In the genomic region with DNA sequence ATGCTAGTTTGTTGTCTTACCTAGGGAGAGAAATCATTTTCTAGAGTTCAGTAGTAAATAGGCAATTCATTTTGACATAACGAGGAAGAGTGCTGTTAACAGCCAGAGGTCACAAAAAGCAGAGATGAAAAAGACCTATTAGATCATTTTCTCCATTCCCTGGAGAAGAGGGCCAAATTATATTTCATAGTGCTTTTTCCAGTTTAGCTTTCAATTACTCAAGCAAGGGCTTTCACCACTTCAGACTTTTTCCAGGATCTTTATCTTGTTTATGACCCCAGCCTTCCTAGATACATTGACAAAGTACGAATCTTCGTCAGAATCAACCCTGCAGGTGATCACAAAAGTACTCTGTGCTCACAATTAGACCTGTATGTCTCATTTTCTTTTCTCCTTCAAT, we compare ENCODE assay signal across 1 cellular context.
TF ChIP-seq lines count a peak whose summit lies in the region.

No MANE protein-coding gene starts in this region.

TF ChIP-seq in GM23338, 12 proteins besides CTCF, POLR2A, EP300 and RAD21 (continued from another document):
- TF ChIP-seq, protein P1, sequence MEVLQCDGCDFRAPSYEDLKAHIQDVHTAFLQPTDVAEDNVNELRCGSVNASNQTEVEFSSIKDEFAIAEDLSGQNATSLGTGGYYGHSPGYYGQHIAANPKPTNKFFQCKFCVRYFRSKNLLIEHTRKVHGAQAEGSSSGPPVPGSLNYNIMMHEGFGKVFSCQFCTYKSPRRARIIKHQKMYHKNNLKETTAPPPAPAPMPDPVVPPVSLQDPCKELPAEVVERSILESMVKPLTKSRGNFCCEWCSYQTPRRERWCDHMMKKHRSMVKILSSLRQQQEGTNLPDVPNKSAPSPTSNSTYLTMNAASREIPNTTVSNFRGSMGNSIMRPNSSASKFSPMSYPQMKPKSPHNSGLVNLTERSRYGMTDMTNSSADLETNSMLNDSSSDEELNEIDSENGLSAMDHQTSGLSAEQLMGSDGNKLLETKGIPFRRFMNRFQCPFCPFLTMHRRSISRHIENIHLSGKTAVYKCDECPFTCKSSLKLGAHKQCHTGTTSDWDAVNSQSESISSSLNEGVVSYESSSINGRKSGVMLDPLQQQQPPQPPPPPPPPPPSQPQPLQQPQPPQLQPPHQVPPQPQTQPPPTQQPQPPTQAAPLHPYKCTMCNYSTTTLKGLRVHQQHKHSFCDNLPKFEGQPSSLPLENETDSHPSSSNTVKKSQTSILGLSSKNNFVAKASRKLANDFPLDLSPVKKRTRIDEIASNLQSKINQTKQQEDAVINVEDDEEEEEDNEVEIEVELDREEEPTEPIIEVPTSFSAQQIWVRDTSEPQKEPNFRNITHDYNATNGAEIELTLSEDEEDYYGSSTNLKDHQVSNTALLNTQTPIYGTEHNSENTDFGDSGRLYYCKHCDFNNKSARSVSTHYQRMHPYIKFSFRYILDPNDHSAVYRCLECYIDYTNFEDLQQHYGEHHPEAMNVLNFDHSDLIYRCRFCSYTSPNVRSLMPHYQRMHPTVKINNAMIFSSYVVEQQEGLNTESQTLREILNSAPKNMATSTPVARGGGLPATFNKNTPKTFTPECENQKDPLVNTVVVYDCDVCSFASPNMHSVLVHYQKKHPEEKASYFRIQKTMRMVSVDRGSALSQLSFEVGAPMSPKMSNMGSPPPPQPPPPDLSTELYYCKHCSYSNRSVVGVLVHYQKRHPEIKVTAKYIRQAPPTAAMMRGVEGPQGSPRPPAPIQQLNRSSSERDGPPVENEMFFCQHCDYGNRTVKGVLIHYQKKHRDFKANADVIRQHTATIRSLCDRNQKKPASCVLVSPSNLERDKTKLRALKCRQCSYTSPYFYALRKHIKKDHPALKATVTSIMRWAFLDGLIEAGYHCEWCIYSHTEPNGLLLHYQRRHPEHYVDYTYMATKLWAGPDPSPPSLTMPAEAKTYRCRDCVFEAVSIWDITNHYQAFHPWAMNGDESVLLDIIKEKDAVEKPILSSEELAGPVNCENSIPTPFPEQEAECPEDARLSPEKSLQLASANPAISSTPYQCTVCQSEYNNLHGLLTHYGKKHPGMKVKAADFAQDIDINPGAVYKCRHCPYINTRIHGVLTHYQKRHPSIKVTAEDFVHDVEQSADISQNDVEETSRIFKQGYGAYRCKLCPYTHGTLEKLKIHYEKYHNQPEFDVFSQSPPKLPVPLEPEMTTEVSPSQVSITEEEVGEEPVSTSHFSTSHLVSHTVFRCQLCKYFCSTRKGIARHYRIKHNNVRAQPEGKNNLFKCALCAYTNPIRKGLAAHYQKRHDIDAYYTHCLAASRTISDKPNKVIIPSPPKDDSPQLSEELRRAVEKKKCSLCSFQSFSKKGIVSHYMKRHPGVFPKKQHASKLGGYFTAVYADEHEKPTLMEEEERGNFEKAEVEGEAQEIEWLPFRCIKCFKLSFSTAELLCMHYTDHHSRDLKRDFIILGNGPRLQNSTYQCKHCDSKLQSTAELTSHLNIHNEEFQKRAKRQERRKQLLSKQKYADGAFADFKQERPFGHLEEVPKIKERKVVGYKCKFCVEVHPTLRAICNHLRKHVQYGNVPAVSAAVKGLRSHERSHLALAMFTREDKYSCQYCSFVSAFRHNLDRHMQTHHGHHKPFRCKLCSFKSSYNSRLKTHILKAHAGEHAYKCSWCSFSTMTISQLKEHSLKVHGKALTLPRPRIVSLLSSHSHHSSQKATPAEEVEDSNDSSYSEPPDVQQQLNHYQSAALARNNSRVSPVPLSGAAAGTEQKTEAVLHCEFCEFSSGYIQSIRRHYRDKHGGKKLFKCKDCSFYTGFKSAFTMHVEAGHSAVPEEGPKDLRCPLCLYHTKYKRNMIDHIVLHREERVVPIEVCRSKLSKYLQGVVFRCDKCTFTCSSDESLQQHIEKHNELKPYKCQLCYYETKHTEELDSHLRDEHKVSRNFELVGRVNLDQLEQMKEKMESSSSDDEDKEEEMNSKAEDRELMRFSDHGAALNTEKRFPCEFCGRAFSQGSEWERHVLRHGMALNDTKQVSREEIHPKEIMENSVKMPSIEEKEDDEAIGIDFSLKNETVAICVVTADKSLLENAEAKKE (CRISPR knock-in tag; IDR thresholded peaks at IDR 0.05): no peak
- TF ChIP-seq CREB1 (CRISPR knock-in tag; IDR thresholded peaks at IDR 0.05; ENCODE audit: low read depth) (no peak), NANOG (IDR thresholded peaks at IDR 0.05; ENCODE audit: borderline replicate concordance) (no peak)
TF ChIP-seq in GM23338: peak in this region for 0.
